9 cellular contexts compared by ENCODE assay signal in the genomic region with DNA sequence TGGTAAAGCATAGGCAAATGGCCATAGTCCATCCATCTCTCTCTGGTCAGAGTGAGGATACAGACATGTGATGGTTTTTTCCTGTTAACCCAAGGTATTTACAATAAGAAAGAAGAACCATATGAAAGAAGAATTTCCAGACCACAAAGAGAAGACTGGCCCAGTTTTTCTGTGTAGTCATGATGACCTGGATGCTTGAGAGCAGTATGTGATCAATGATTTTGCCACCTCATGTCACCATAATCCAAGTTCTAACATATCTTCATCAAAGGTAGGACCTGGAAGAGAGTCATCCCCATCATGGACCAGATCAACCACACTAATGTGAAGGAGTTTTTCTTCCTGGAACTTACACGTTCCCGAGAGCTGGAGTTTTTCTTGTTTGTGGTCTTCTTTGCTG. TPM values are rescaled to one million over a fixed set of nuclear protein-coding genes. Genes with fewer than 3 reads are reported as not detected.
"Had no signal": no experiment of that assay in that cellular context is flagged by ENCODE, and none has a peak within 500 bp of the region (broad histone marks: within the 10 kb centered on the region; RNA-seq: fewer than 3 reads in every experiment).

A gene (plus strand): TSS at position 301 of the 400 bp plus-strand sequence. CDS start 0 bp downstream, at position 301.

- H3K4me3 ChIP-seq: GM12878 had no signal

- DNase-seq: GDM1, GF-D8 had no signal

- FAIRE-seq: G401.6, GM12878, GM12891, GM12892, GM18507, GM19239 had no signal

RNA-seq across cellular contexts. Expression of the gene that starts here (rescaled TPM):
- total RNA-seq: G401, GM12878 had no signal
